ENCODE assay signal across 19 cellular contexts in the genomic region with DNA sequence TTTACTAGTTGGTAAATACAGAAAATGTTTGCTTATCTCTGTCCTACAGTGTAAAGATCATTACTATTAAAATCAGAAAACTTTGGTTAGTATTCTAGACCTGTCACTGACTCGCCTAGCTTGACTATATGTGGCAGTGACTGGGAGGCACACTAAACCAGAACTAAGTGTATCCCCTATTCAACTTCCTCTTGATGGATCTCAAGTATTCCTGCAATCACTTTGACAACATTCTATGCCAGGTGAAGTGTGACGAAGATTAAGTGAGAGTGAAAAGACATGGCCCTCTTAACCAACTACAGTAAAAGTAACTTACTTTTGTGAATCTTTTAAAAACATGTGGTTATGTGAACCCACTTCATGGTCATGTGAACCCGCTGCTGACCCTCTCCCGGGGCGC.
"Had no signal": no experiment of that assay in that cellular context is flagged by ENCODE, and none has a peak within 500 bp of the region (broad histone marks: within the 10 kb centered on the region; RNA-seq: fewer than 3 reads in every experiment).

No MANE protein-coding gene starts in this region.

- ATAC-seq: effector memory CD8-positive, alpha-beta T cell; gastrocnemius medialis; natural killer cell; right cardiac atrium had no signal

- H3K4me3 ChIP-seq: esophagus muscularis mucosa, gastrocnemius medialis, neural progenitor cell, ovary, stomach, thoracic aorta, uterus had no signal

- H3K4me1 ChIP-seq: gastrocnemius medialis, neural progenitor cell, stomach, uterus had no signal

- DNase-seq: effector memory CD8-positive, alpha-beta T cell; gastrocnemius medialis; glutamatergic neuron; natural killer cell; nucleus accumbens; ovary; right cardiac atrium; small intestine; stimulated activated CD4-positive, alpha-beta T cell treated with anti-CD3 and anti-CD28 coated beads, Interleukin-12 subunit alpha, Interleukin-12 subunit beta, amount 100 ng/mL, for 4 hours; stimulated activated naive CD4-positive, alpha-beta T cell; stomach; substantia nigra; trophoblast cell; uterus had no signal

- H3K9me3 ChIP-seq: esophagus muscularis mucosa, gastrocnemius medialis, ovary, thoracic aorta, uterus had no signal

- H3K27me3 ChIP-seq: esophagus muscularis mucosa, gastrocnemius medialis, neural progenitor cell, ovary, stomach, uterus had no signal

- FAIRE-seq: colon, small intestine had no signal

- H3K27ac ChIP-seq: epithelial cell of prostate, esophagus muscularis mucosa, gastrocnemius medialis, neural progenitor cell, ovary, stomach, thoracic aorta, uterus had no signal

- H3K36me3 ChIP-seq: esophagus muscularis mucosa, gastrocnemius medialis, neural progenitor cell, ovary, stomach, thoracic aorta, uterus had no signal
